ENCODE assay signal across 11 cellular contexts in the genomic region with DNA sequence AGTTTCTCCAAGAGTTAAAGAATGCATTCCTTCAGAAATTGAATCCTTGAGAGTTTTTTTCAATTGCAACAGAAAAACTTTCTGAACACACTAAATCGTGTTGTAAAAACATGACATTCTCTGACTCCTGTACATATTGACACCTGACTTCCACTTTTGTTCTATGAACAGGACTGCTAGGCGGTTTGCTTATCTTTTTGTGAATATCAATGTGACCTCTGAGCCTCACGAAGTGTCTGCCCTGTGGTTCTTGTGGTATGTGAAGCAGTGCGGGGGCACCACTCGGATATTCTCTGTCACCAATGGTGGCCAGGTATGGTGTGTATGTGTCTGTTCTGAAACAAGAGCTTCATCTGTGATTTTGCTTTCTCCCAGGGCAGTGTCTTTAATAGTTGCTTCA.
DNase-seq lines count a peak whose midpoint lies in the region; ATAC-seq and TF ChIP-seq lines count a peak whose summit lies in the region.
"Had no signal": no experiment of that assay in that cellular context is flagged by ENCODE, and none has a peak within 500 bp of the region (broad histone marks: within the 10 kb centered on the region; RNA-seq: fewer than 3 reads in every experiment).

No MANE protein-coding gene starts in this region.

- peaks cover 0 to 2% (median 0%) of the 10 kb centered on the region in 5 donors for H3K27me3 ChIP-seq in subcutaneous abdominal adipose tissue (ENCODE audit: control insufficient read depth in 5 of 5, insufficient read depth in 4 of 5, low read length in 5 of 5)
- H3K27me3 ChIP-seq in ascending aorta = no peaks in the 10 kb centered on the region

- TF ChIP-seq CTCF in ascending aorta (IDR thresholded peaks at IDR 0.05) = no peak

- peak; percentile 33 for ATAC-seq in left colon
- no peak for ATAC-seq in HG02759 (IDR thresholded peaks at IDR 0.05; ENCODE audit: unreplicated experiment)

- H3K36me3 ChIP-seq in subcutaneous abdominal adipose tissue (ENCODE audit: control insufficient read depth in 5 of 5, insufficient read depth in 5 of 5, low read length in 5 of 5) = peaks cover 5 to 18% (median 14%) of the 10 kb centered on the region in 5 donors
- peaks cover 4 to 14% of the 10 kb centered on the region in 2 donors for H3K36me3 ChIP-seq in ascending aorta

- H3K27ac Mint-ChIP-seq in activated CD4-positive, alpha-beta memory T cell treated with anti-CD3 and anti-CD28 coated beads for 36 hours = no peak overlapping the region
- no peak overlapping the region for H3K27ac Mint-ChIP-seq in activated CD4-positive, alpha-beta memory T cell treated with anti-CD3 and anti-CD28 coated beads, Interleukin-2, amount 10 ng/mL, durations not matched to agents 7 days and 5 days
- peak overlapping the region; percentile 82 for H3K27ac Mint-ChIP-seq in activated T-helper 2 cell treated with anti-CD3 and anti-CD28 coated beads, Interferon-gamma antibody, Interleukin-2, Interleukin-4, amounts not matched to agents 10 μg/mL and 5 μg/mL and 100 μg/mL, durations not matched to agents 14 hours and 24 hours and 36 hours
- H3K27ac Mint-ChIP-seq: HFFc6 had no signal

- H3K36me3 Mint-ChIP-seq in activated CD4-positive, alpha-beta memory T cell treated with anti-CD3 and anti-CD28 coated beads for 36 hours = no peaks in the 10 kb centered on the region
- peaks cover 2% of the 10 kb centered on the region for H3K36me3 Mint-ChIP-seq in activated CD4-positive, alpha-beta memory T cell treated with anti-CD3 and anti-CD28 coated beads, Interleukin-2, amount 10 ng/mL, durations not matched to agents 7 days and 5 days (ENCODE audit: low read depth)
- peaks cover 51% of the 10 kb centered on the region for H3K36me3 Mint-ChIP-seq in activated T-helper 2 cell treated with anti-CD3 and anti-CD28 coated beads, Interferon-gamma antibody, Interleukin-2, Interleukin-4, amounts not matched to agents 10 μg/mL and 5 μg/mL and 100 μg/mL, durations not matched to agents 14 hours and 24 hours and 36 hours (ENCODE audit: low read depth)

- H3K4me3 ChIP-seq in subcutaneous abdominal adipose tissue (ENCODE audit: low read depth in 1 of 5, low read length in 5 of 5) = no peak overlapping the region
- H3K4me3 ChIP-seq in ascending aorta = no peak overlapping the region

- H3K27ac ChIP-seq in subcutaneous abdominal adipose tissue (ENCODE audit: low read depth, low read length) = peak overlapping the region; percentile 76
- H3K27ac ChIP-seq in ascending aorta = no peak overlapping the region
- H3K27ac ChIP-seq: 22Rv1 had no signal

- H3K4me3 Mint-ChIP-seq in activated CD4-positive, alpha-beta memory T cell treated with anti-CD3 and anti-CD28 coated beads for 36 hours = no peak overlapping the region
- H3K4me3 Mint-ChIP-seq in activated CD4-positive, alpha-beta memory T cell treated with anti-CD3 and anti-CD28 coated beads, Interleukin-2, amount 10 ng/mL, durations not matched to agents 7 days and 5 days = no peak overlapping the region
- peak overlapping the region; percentile 33 for H3K4me3 Mint-ChIP-seq in activated T-helper 2 cell treated with anti-CD3 and anti-CD28 coated beads, Interferon-gamma antibody, Interleukin-2, Interleukin-4, amounts not matched to agents 10 μg/mL and 5 μg/mL and 100 μg/mL, durations not matched to agents 14 hours and 24 hours and 36 hours (ENCODE audit: low read depth)
- H3K4me3 Mint-ChIP-seq: HFFc6 had no signal

- H3K4me1 Mint-ChIP-seq in activated CD4-positive, alpha-beta memory T cell treated with anti-CD3 and anti-CD28 coated beads for 36 hours (ENCODE audit: low read depth) = peaks cover 4% of the 10 kb centered on the region
- peaks cover 3% of the 10 kb centered on the region for H3K4me1 Mint-ChIP-seq in activated CD4-positive, alpha-beta memory T cell treated with anti-CD3 and anti-CD28 coated beads, Interleukin-2, amount 10 ng/mL, durations not matched to agents 7 days and 5 days
- peaks cover 29% of the 10 kb centered on the region for H3K4me1 Mint-ChIP-seq in activated T-helper 2 cell treated with anti-CD3 and anti-CD28 coated beads, Interferon-gamma antibody, Interleukin-2, Interleukin-4, amounts not matched to agents 10 μg/mL and 5 μg/mL and 100 μg/mL, durations not matched to agents 14 hours and 24 hours and 36 hours (ENCODE audit: low read depth)

- DNase-seq in activated CD4-positive, alpha-beta memory T cell treated with anti-CD3 and anti-CD28 coated beads for 36 hours = peak; percentile 11
- DNase-seq in activated CD4-positive, alpha-beta memory T cell treated with anti-CD3 and anti-CD28 coated beads, Interleukin-2, amount 10 ng/mL, durations not matched to agents 7 days and 5 days = no peak
- no peak for DNase-seq in activated T-helper 2 cell treated with anti-CD3 and anti-CD28 coated beads, Interferon-gamma antibody, Interleukin-2, Interleukin-4, amounts not matched to agents 10 μg/mL and 5 μg/mL and 100 μg/mL, durations not matched to agents 14 hours and 24 hours and 36 hours (ENCODE audit: low spot score)
- DNase-seq in left colon (no peak), ascending aorta (ENCODE audit: low spot score in 2 of 2) (no peak)
- DNase-seq in activated CD8-positive, alpha-beta memory T cell treated with anti-CD3 and anti-CD28 coated beads, Interleukin-2, amount 50 U/mL, for 4 hours = no peak
- DNase-seq: HCEC 1CT, HFFc6 had no signal

- intact Hi-C loops in activated CD4-positive, alpha-beta memory T cell treated with anti-CD3 and anti-CD28 coated beads for 36 hours (cut with micrococcal nuclease) = no loop called here
- intact Hi-C loops in activated T-helper 2 cell treated with anti-CD3 and anti-CD28 coated beads, Interferon-gamma antibody, Interleukin-2, Interleukin-4, amounts not matched to agents 10 μg/mL and 5 μg/mL and 100 μg/mL, durations not matched to agents 14 hours and 24 hours and 36 hours (cut with micrococcal nuclease) = loop anchor here (5.0 kb wide), 1 partner anchor 71 kb away; the partner anchor contains the start of gene MAOA
- intact Hi-C loops in left colon (cut with DNase I, micrococcal nuclease) (no loop called here), ascending aorta (cut with DNase I) (no loop called here)

- POLR2A ChIA-PET in activated CD4-positive, alpha-beta memory T cell treated with anti-CD3 and anti-CD28 coated beads for 36 hours (lab: Charles Lee) = no interaction called here
- POLR2A ChIA-PET in activated CD4-positive, alpha-beta memory T cell treated with anti-CD3 and anti-CD28 coated beads, Interleukin-2, amount 10 ng/mL, durations not matched to agents 7 days and 5 days (lab: Charles Lee) = no interaction called here

- no peak overlapping the region for H3K9ac ChIP-seq in subcutaneous abdominal adipose tissue (ENCODE audit: low read length in 5 of 5)

- H3K9me3 Mint-ChIP-seq in activated CD4-positive, alpha-beta memory T cell treated with anti-CD3 and anti-CD28 coated beads for 36 hours = no peaks in the 10 kb centered on the region
- H3K9me3 Mint-ChIP-seq in activated CD4-positive, alpha-beta memory T cell treated with anti-CD3 and anti-CD28 coated beads, Interleukin-2, amount 10 ng/mL, durations not matched to agents 7 days and 5 days = no peaks in the 10 kb centered on the region
- H3K9me3 Mint-ChIP-seq in activated T-helper 2 cell treated with anti-CD3 and anti-CD28 coated beads, Interferon-gamma antibody, Interleukin-2, Interleukin-4, amounts not matched to agents 10 μg/mL and 5 μg/mL and 100 μg/mL, durations not matched to agents 14 hours and 24 hours and 36 hours = peaks cover 25% of the 10 kb centered on the region

- H3K9me3 ChIP-seq in subcutaneous abdominal adipose tissue (ENCODE audit: control insufficient read depth in 5 of 5, low read length in 5 of 5) (no peaks in the 10 kb centered on the region), ascending aorta (peaks cover 0 to 3% of the 10 kb centered on the region in 2 donors)

- CTCF ChIA-PET in activated CD4-positive, alpha-beta memory T cell treated with anti-CD3 and anti-CD28 coated beads for 36 hours (lab: Charles Lee) = no interaction called here
- CTCF ChIA-PET in activated CD4-positive, alpha-beta memory T cell treated with anti-CD3 and anti-CD28 coated beads, Interleukin-2, amount 10 ng/mL, durations not matched to agents 7 days and 5 days (lab: Charles Lee) = no interaction called here

- H3K4me1 ChIP-seq in subcutaneous abdominal adipose tissue (ENCODE audit: control insufficient read depth in 5 of 5, insufficient read depth in 5 of 5, low read length in 5 of 5) (peaks cover 0 to 11% (median 5%) of the 10 kb centered on the region in 5 donors), ascending aorta (no peaks in the 10 kb centered on the region)

- peaks cover 6% of the 10 kb centered on the region for H3K27me3 Mint-ChIP-seq in activated CD4-positive, alpha-beta memory T cell treated with anti-CD3 and anti-CD28 coated beads for 36 hours
- no peaks in the 10 kb centered on the region for H3K27me3 Mint-ChIP-seq in activated CD4-positive, alpha-beta memory T cell treated with anti-CD3 and anti-CD28 coated beads, Interleukin-2, amount 10 ng/mL, durations not matched to agents 7 days and 5 days
- no peaks in the 10 kb centered on the region for H3K27me3 Mint-ChIP-seq in activated T-helper 2 cell treated with anti-CD3 and anti-CD28 coated beads, Interferon-gamma antibody, Interleukin-2, Interleukin-4, amounts not matched to agents 10 μg/mL and 5 μg/mL and 100 μg/mL, durations not matched to agents 14 hours and 24 hours and 36 hours (ENCODE audit: low read depth)
